1 cellular context compared by ENCODE assay signal in the genomic region with DNA sequence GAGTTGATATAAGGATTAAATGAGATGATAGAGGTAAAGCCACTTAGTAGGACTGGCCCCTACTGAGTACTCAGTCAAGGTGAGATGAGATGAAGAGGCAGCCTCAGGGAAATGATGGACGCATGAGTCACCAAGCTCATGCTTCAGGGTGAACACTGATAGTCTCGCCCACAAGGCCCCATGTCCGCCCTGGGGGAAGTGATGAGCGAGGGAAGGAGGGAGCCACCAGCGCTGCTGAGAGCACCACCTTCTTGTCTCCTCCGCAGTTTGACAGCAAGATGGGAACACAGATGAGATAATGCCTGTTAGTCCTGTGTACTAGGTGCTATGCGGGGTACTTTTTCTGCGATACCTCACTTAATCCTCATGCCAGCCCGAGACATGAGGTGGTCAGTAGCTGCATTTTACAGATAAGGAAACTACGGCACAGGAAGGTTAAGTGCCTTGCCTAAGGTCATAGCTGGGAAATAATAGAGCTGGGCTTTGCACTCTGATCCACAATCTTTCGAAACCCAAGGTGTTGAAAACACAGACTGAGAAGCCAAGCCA.
A peak's percentile ranks its signal among the peaks of the same experiment; 100 is the strongest.
TF ChIP-seq lines count a peak whose summit lies in the region.

No MANE protein-coding gene starts in this region.

TF ChIP-seq in K562, 482 proteins besides CTCF, POLR2A, EP300 and RAD21 (continued from another document and continues in another):
- TF ChIP-seq ZBTB40 (IDR thresholded peaks at IDR 0.05), result no peak
- TF ChIP-seq ZBTB40 (CRISPR knock-in tag; IDR thresholded peaks at IDR 0.05), result no peak
- TF ChIP-seq NR0B1 (IDR thresholded peaks at IDR 0.05; ENCODE audit: partially characterized antibody), result no peak
- no peak for TF ChIP-seq ZNF444 (CRISPR knock-in tag; IDR thresholded peaks at IDR 0.05)
- TF ChIP-seq ZFPM2 (CRISPR knock-in tag; IDR thresholded peaks at IDR 0.05), result no peak
- peak; percentile 64 for TF ChIP-seq L3MBTL2 (IDR thresholded peaks at IDR 0.05)
- TF ChIP-seq ZNF609 (CRISPR knock-in tag; IDR thresholded peaks at IDR 0.05; ENCODE audit: borderline replicate concordance), result no peak
- no peak; a peak in 1 of 4 replicates for TF ChIP-seq TBL1XR1 (IDR thresholded peaks at IDR 0.05; ENCODE audit: low read length in 2 of 2)
- TF ChIP-seq HNRNPLL (IDR thresholded peaks at IDR 0.05; ENCODE audit: low read depth, low read length, poor library complexity, severe bottlenecking), result no peak
- no peak for TF ChIP-seq BCL6 (CRISPR knock-in tag; IDR thresholded peaks at IDR 0.05)
- no peak for TF ChIP-seq ZNF512 (tag; IDR thresholded peaks at IDR 0.05)
- TF ChIP-seq BHLHE40 (IDR thresholded peaks at IDR 0.05; ENCODE audit: low read length), result peak; percentile 56; the same call in 1 of the 2 replicates
- TF ChIP-seq ZNF318 (IDR thresholded peaks at IDR 0.05; ENCODE audit: borderline replicate concordance in 1 of 2, low read depth in 1 of 2), result no peak
- TF ChIP-seq ZNF146 (CRISPR knock-in tag; IDR thresholded peaks at IDR 0.05; ENCODE audit: unreplicated experiment), result no peak
- no peak for TF ChIP-seq MYBL2 (IDR thresholded peaks at IDR 0.05; ENCODE audit: low read depth)
- TF ChIP-seq MYBL2 (CRISPR knock-in tag; IDR thresholded peaks at IDR 0.05; ENCODE audit: borderline replicate concordance), result no peak
- no peak for TF ChIP-seq ZNF124 (CRISPR knock-in tag; IDR thresholded peaks at IDR 0.05)
- no peak for TF ChIP-seq ZNF140 (CRISPR knock-in tag; IDR thresholded peaks at IDR 0.05)
- no peak for TF ChIP-seq ZNF408 (CRISPR knock-in tag; IDR thresholded peaks at IDR 0.05; ENCODE audit: low read depth)
- no peak for TF ChIP-seq HIVEP1 (CRISPR knock-in tag; IDR thresholded peaks at IDR 0.05)
- TF ChIP-seq EGR1 (conservative IDR thresholded peaks at IDR 0.05), result peak; percentile 86
